ENCODE assay signal across 9 cellular contexts in the genomic region with DNA sequence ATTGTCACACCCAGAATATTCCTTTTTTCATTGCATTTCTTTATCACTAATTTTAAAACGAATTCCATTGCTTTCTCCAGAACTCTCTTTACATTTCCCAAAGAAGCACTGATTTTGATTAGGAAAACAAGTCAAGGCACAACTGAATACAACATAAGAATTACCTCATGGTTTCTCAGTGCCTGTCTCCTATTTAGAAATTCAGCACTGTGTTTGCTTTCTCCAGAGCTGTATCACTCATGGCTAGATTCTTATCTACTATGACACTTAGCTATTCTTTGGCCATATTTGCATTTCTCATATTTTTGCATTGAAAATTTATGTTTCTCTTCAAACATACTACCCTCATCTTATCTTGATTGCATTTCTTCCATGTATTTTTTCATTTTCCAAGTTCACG.
"Had no signal": no experiment of that assay in that cellular context is flagged by ENCODE, and none has a peak within 500 bp of the region (broad histone marks: within the 10 kb centered on the region; RNA-seq: fewer than 3 reads in every experiment).

No MANE protein-coding gene starts in this region.

- H3K9me3 ChIP-seq: HAP-1 had no signal

- H3K36me3 ChIP-seq: HAP-1 had no signal

- H3K9ac ChIP-seq: GM23248 had no signal

- DNase-seq: GM23248, GOT3, H7, HFFc6, IMR-90 had no signal

- H3K27ac ChIP-seq: GM23248, HL-60 had no signal

- ATAC-seq: HCT116, HepG2 had no signal

- H3K4me3 ChIP-seq: GM23248, HAP-1 had no signal

- H3K4me1 ChIP-seq: HAP-1 had no signal
